Comparison of ENCODE assay signal across 26 cellular contexts in the genomic region with DNA sequence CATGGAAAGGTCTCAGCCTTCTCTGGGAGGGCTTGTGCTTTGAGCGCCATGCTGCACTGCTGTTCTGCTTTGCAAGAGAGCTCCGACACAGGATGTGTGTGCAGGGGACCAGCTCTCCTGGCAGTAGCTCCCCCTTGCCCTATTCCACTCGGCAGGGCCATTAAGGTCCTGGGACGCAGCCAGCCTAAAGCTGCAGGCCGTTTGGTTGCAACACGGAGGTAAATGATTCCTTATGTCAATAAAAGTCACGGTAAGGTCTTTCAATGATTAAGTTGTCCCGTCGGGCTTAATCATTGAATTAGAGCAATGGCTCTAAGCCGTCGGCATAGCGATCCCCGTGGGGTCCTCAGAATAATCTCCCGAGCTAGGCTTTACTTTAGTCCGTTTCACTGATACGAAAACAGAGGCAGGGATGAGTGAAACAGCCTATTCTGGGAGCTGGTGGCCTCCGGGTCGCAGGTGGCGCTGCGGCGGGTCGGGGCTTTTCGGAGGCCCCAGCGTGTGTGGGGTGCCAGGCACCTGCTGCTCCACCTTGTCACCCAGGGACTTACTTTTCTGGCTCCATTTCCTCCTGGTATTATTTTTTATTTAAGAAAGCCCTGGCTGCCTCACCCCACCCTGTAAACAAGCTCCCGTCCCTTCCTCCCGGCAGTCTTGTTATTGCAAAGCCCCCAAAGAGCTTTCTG.
DNase-seq lines count a peak whose midpoint lies in the region; ATAC-seq and TF ChIP-seq lines count a peak whose summit lies in the region.
"Had no signal": no experiment of that assay in that cellular context is flagged by ENCODE, and none has a peak within 500 bp of the region (broad histone marks: within the 10 kb centered on the region; RNA-seq: fewer than 3 reads in every experiment).

No MANE protein-coding gene starts in this region.

- H3K4me1 ChIP-seq in GM23338 (ENCODE audit: insufficient read depth) = no peaks in the 10 kb centered on the region
- H3K4me1 ChIP-seq: A549; BLaER1 treated with 17β-estradiol and CSF1 and Interleukin-3, amounts not matched to agents 10 nM and 100 nM; HAP-1 had no signal

- no peak for ATAC-seq in GM23338
- ATAC-seq: A549, Panc1 had no signal

- H4K20me1 ChIP-seq in GM23338 (replicated peaks; ENCODE audit: insufficient read depth) = no peaks in the 10 kb centered on the region
- H4K20me1 ChIP-seq: BLaER1 treated with 17β-estradiol and CSF1 and Interleukin-3, amounts not matched to agents 10 nM and 100 nM had no signal

- H3K27ac ChIP-seq in GM23338 (ENCODE audit: low read depth) = no peak overlapping the region
- H3K27ac ChIP-seq: A549; BLaER1 treated with 17β-estradiol and CSF1 and Interleukin-3, amounts not matched to agents 10 nM and 100 nM; GM23248; KMS-11; RWPE1 had no signal

- peak overlapping the region; percentile 12; the same call in 1 of the 2 replicates for H2AFZ ChIP-seq in GM23338
- H2AFZ ChIP-seq: GM23248 had no signal

- no peak overlapping the region for H3K27ac Mint-ChIP-seq in GM23338
- peak overlapping the region; percentile 12 for H3K27ac Mint-ChIP-seq in neural crest cell (ENCODE audit: unreplicated experiment)
- H3K27ac Mint-ChIP-seq: CD4-positive, alpha-beta T cell; HFFc6 had no signal

- H3K27me3 ChIP-seq in GM23338 (ENCODE audit: insufficient read depth) = no peaks in the 10 kb centered on the region
- H3K27me3 ChIP-seq: BLaER1 treated with 17β-estradiol and CSF1 and Interleukin-3, amounts not matched to agents 10 nM and 100 nM had no signal

- H3K36me3 ChIP-seq in GM23338 (ENCODE audit: insufficient read depth) = no peaks in the 10 kb centered on the region
- H3K36me3 ChIP-seq: BLaER1 treated with 17β-estradiol and CSF1 and Interleukin-3, amounts not matched to agents 10 nM and 100 nM; HAP-1 had no signal

- H3K79me2 ChIP-seq in GM23338 (replicated peaks; ENCODE audit: insufficient read depth) = no peaks in the 10 kb centered on the region

- H3K9me2 ChIP-seq in GM23338 (ENCODE audit: insufficient read depth) = no peaks in the 10 kb centered on the region; the same call in none of the 2 replicates

- no peak overlapping the region for H3K4me3 ChIP-seq in GM23338
- peak overlapping the region; percentile 49 for H3K4me3 ChIP-seq in Jurkat, Clone E6-1 (ENCODE audit: low read length)
- H3K4me3 ChIP-seq: A549; BLaER1 treated with 17β-estradiol and CSF1 and Interleukin-3, amounts not matched to agents 10 nM and 100 nM; GM23248; HAP-1 had no signal

- TF ChIP-seq CTCF in GM23338 (conservative IDR thresholded peaks at IDR 0.05; ENCODE audit: low read depth in 2 of 2) = no peak
- TF ChIP-seq CTCF in neural crest cell (conservative IDR thresholded peaks at IDR 0.05) = no peak

- H3K27me3 Mint-ChIP-seq in GM23338 (ENCODE audit: insufficient read depth, low read depth, poor library complexity) = peaks cover 3% of the 10 kb centered on the region
- H3K27me3 Mint-ChIP-seq in neural crest cell (ENCODE audit: low read depth) = no peaks in the 10 kb centered on the region
- H3K27me3 Mint-ChIP-seq: CD4-positive, alpha-beta T cell had no signal

- no peak for DNase-seq in GM23338 (ENCODE audit: low spot score)
- peak; percentile 47 for DNase-seq in Jurkat, Clone E6-1 (ENCODE audit: low read depth, low spot score)
- DNase-seq in kidney tubule cell (ENCODE audit: low spot score) = peak; percentile 65
- DNase-seq in neural crest cell (ENCODE audit: low read depth, low spot score) = no peak
- no peak for DNase-seq in NCI-H2107 treated with DMSO at 0.1 percent for 48 hours (lab: John Stamatoyannopoulos, UW; ENCODE audit: unreplicated experiment)
- DNase-seq in GM19238 (ENCODE audit: insufficient read length, low spot score) = no peak
- DNase-seq in OCI-M2 (lab: John Stamatoyannopoulos, UW; ENCODE audit: unreplicated experiment) = no peak
- no peak for DNase-seq in stimulated activated CD4-positive, alpha-beta T cell treated with anti-CD3 and anti-CD28 coated beads, Interleukin-15, amount 100 ng/mL, for 24 hours
- DNase-seq: AML-193; CD4-positive, alpha-beta T cell; GM23248; HFFc6; IMR-90; MM.1S; NCI-H2029 treated with DMSO at 0.1 percent for 48 hours; NCI-H345; NCI-H510A treated with DMSO at 0.1 percent for 48 hours; NCI-H774; SHP77; SW 1271 had no signal

- no peak overlapping the region for H3K4me2 ChIP-seq in GM23338
- H3K4me2 ChIP-seq: A549; BLaER1 treated with 17β-estradiol and CSF1 and Interleukin-3, amounts not matched to agents 10 nM and 100 nM; KMS-11 had no signal

- no peaks in the 10 kb centered on the region for H3F3A ChIP-seq in GM23338 (replicated peaks; ENCODE audit: low read depth)

- H3K9me3 Mint-ChIP-seq in GM23338 (no peaks in the 10 kb centered on the region), neural crest cell (peaks cover 2% of the 10 kb centered on the region)

- H3K36me3 Mint-ChIP-seq in GM23338 (ENCODE audit: low read depth) = no peaks in the 10 kb centered on the region
- no peaks in the 10 kb centered on the region for H3K36me3 Mint-ChIP-seq in neural crest cell (ENCODE audit: low read depth)

- H3K4me3 Mint-ChIP-seq in GM23338 = no peak overlapping the region
- no peak overlapping the region for H3K4me3 Mint-ChIP-seq in neural crest cell
- H3K4me3 Mint-ChIP-seq: CD4-positive, alpha-beta T cell; HFFc6 had no signal

- H3K4me1 Mint-ChIP-seq in GM23338 (peaks cover 2% of the 10 kb centered on the region; the same call in 2 of the 3 replicates), neural crest cell (no peaks in the 10 kb centered on the region)

TF ChIP-seq in GM23338, 12 proteins besides CTCF, POLR2A, EP300 and RAD21:
- TF ChIP-seq JUNB (IDR thresholded peaks at IDR 0.05; ENCODE audit: unreplicated experiment) = no peak
- TF ChIP-seq EZH2 (IDR thresholded peaks at IDR 0.05; ENCODE audit: low read depth, unreplicated experiment) = no peak

Comparison
In these comparisons a context has a peak if more than half of its experiments do, and no peak if none do; other contexts are left out.
1. DNase-seq: peak in Jurkat, Clone E6-1 (single experiment) and kidney tubule cell (single experiment); none in GM23338 (single experiment), neural crest cell (single experiment), NCI-H2107 treated with DMSO at 0.1 percent for 48 hours (single experiment), GM19238 (single experiment), OCI-M2 (single experiment) and stimulated activated CD4-positive, alpha-beta T cell treated with anti-CD3 and anti-CD28 coated beads, Interleukin-15, amount 100 ng/mL, for 24 hours (single experiment).